ENCODE assay signal across 8 cellular contexts in genomic region chr6:157535354-157536217, GRCh38.
DNase-seq lines count a peak whose midpoint lies in the region; ATAC-seq, FAIRE-seq and TF ChIP-seq lines count a peak whose summit lies in the region.

No MANE protein-coding gene starts in this region.

- H3K4me2 ChIP-seq in keratinocyte (ENCODE audit: control insufficient read depth, extremely low read depth, insufficient read depth, low read depth, low read length): peak overlapping the region; percentile 86

- peak overlapping the region; percentile 73 for H2AFZ ChIP-seq in keratinocyte (ENCODE audit: control insufficient read depth, low read length)

- H4K20me1 ChIP-seq in keratinocyte (ENCODE audit: control insufficient read depth, extremely low read depth, insufficient read depth, low read length): no peaks in the 10 kb centered on the region

- FAIRE-seq in keratinocyte (lab: Jason Lieb, UNC): peak; percentile 84

- H3K27me3 Mint-ChIP-seq in CD4-positive, alpha-beta memory T cell: no peaks in the 10 kb centered on the region
- no peaks in the 10 kb centered on the region for H3K27me3 Mint-ChIP-seq in activated CD8-positive, alpha-beta T cell treated with anti-CD3 and anti-CD28 coated beads for 36 hours

- H3K4me1 ChIP-seq in CD4-positive, alpha-beta memory T cell (ENCODE audit: insufficient read depth, low read length): peaks cover 41% of the 10 kb centered on the region
- peaks cover 28% of the 10 kb centered on the region for H3K4me1 ChIP-seq in keratinocyte (ENCODE audit: control insufficient read depth, extremely low read depth, insufficient read depth, low read length)

- H3K4me3 Mint-ChIP-seq in CD4-positive, alpha-beta memory T cell: peak overlapping the region in 7 of 8 donors; percentile 18 to 79 (median 65)
- H3K4me3 Mint-ChIP-seq in activated CD8-positive, alpha-beta T cell treated with anti-CD3 and anti-CD28 coated beads for 36 hours: peak overlapping the region; percentile 19

- POLR2A ChIA-PET in CD4-positive, alpha-beta memory T cell (lab: Charles Lee; ENCODE audit: partially characterized antibody): interaction anchor here (1.5 to 2.2 kb wide), 2 partner anchors 14 to 156 kb away, joined by 3 to 6 read pairs; no protein-coding TSS in a partner anchor
- POLR2A ChIA-PET in activated CD8-positive, alpha-beta T cell treated with anti-CD3 and anti-CD28 coated beads for 36 hours (lab: Charles Lee): interaction anchor here (1.5 kb wide), 1 partner anchor 14 kb away, joined by 3 read pairs; no protein-coding TSS in a partner anchor

- no peak for TF ChIP-seq CTCF in activated CD8-positive, alpha-beta T cell treated with anti-CD3 and anti-CD28 coated beads for 36 hours (IDR thresholded peaks at IDR 0.05)
- no peak for TF ChIP-seq CTCF in keratinocyte (optimal IDR thresholded peaks at IDR 0.05 in 1 of 3, IDR thresholded peaks at IDR 0.05 in 1 of 3, conservative IDR thresholded peaks at IDR 0.05 in 1 of 3; ENCODE audit: extremely low read depth in 1 of 3, insufficient read depth in 2 of 3, low read length in 3 of 3)

- intact Hi-C loops in CD4-positive, alpha-beta memory T cell (cut with micrococcal nuclease): no loop called here
- intact Hi-C loops in activated CD8-positive, alpha-beta T cell treated with anti-CD3 and anti-CD28 coated beads for 36 hours (cut with micrococcal nuclease): no loop called here

- CTCF ChIA-PET in CD4-positive, alpha-beta memory T cell (lab: Charles Lee; ENCODE audit: partially characterized antibody): interaction anchor here (1.3 to 1.7 kb wide), 3 partner anchors 8 to 156 kb away, joined by 3 to 5 read pairs (median 5); no protein-coding TSS in a partner anchor
- CTCF ChIA-PET in activated CD8-positive, alpha-beta T cell treated with anti-CD3 and anti-CD28 coated beads for 36 hours (lab: Charles Lee): interaction anchor here (0.6 to 1.7 kb wide), 5 partner anchors 8 to 220 kb away, joined by 3 to 5 read pairs (median 4); no protein-coding TSS in a partner anchor

- H3K4me3 ChIP-seq in CD4-positive, alpha-beta memory T cell (ENCODE audit: low read length in 2 of 2): no peak overlapping the region
- peak overlapping the region in 2 of 3 experiments; percentile 50 to 54 for H3K4me3 ChIP-seq in keratinocyte (ENCODE audit: control insufficient read depth in 2 of 3, extremely low read depth in 1 of 3, insufficient read depth in 2 of 3, low read depth in 1 of 3, low read length in 3 of 3)

- dilution Hi-C loops in keratinocyte (cut with MboI; ENCODE audit: extremely low pct_ligation_motif_present, low sequenced_read_pairs): no loop called here

- H3K27ac ChIP-seq in CD4-positive, alpha-beta memory T cell (ENCODE audit: low read depth, low read length): peak overlapping the region; percentile 2
- H3K27ac ChIP-seq in keratinocyte (ENCODE audit: control insufficient read depth, insufficient read depth, low read length): peak overlapping the region; percentile 92

- H3K9me3 ChIP-seq in CD4-positive, alpha-beta memory T cell (ENCODE audit: control insufficient read depth in 1 of 2, low read length in 2 of 2): no peaks in the 10 kb centered on the region
- H3K9me3 ChIP-seq in keratinocyte (ENCODE audit: control insufficient read depth, low read depth, low read length): no peaks in the 10 kb centered on the region

- H3K9me3 Mint-ChIP-seq in CD4-positive, alpha-beta memory T cell: no peaks in the 10 kb centered on the region
- H3K9me3 Mint-ChIP-seq in activated CD8-positive, alpha-beta T cell treated with anti-CD3 and anti-CD28 coated beads for 36 hours: no peaks in the 10 kb centered on the region

- H3K36me3 Mint-ChIP-seq in CD4-positive, alpha-beta memory T cell: no peaks in the 10 kb centered on the region
- no peaks in the 10 kb centered on the region for H3K36me3 Mint-ChIP-seq in activated CD8-positive, alpha-beta T cell treated with anti-CD3 and anti-CD28 coated beads for 36 hours (ENCODE audit: low read depth)

- H3K36me3 ChIP-seq in CD4-positive, alpha-beta memory T cell (ENCODE audit: insufficient read depth, low read length): no peaks in the 10 kb centered on the region
- H3K36me3 ChIP-seq in keratinocyte (ENCODE audit: control insufficient read depth in 2 of 2, extremely low read depth in 1 of 2, insufficient read depth in 2 of 2, low read length in 2 of 2): no peaks in the 10 kb centered on the region

- DNase-seq in CD4-positive, alpha-beta memory T cell: peak in 4 of 5 donors; percentile 26 to 48 (median 40)
- DNase-seq in activated CD8-positive, alpha-beta T cell treated with anti-CD3 and anti-CD28 coated beads for 36 hours: peak; percentile 50
- peak; percentile 59 for DNase-seq in keratinocyte (ENCODE audit: low read depth, low spot score)
- DNase-seq in NCI-H510A treated with DMSO at 0.1 percent for 48 hours (lab: John Stamatoyannopoulos, UW): no peak
- DNase-seq in D341Med (ENCODE audit: low spot score): no peak
- no peak for DNase-seq in inferior parietal cortex (ENCODE audit: extremely low spot score)

- H3K27ac Mint-ChIP-seq in CD4-positive, alpha-beta memory T cell: peak overlapping the region; percentile 61 to 89 (median 83)
- H3K27ac Mint-ChIP-seq in activated CD8-positive, alpha-beta T cell treated with anti-CD3 and anti-CD28 coated beads for 36 hours: peak overlapping the region; percentile 82

- H3K4me1 Mint-ChIP-seq in CD4-positive, alpha-beta memory T cell: peaks cover 25 to 48% (median 38%) of the 10 kb centered on the region in 4 donors
- H3K4me1 Mint-ChIP-seq in activated CD8-positive, alpha-beta T cell treated with anti-CD3 and anti-CD28 coated beads for 36 hours (ENCODE audit: low read depth): peaks cover 38% of the 10 kb centered on the region

- H3K9me1 ChIP-seq in keratinocyte (ENCODE audit: control insufficient read depth, extremely low read depth, insufficient read depth, low read length): peaks cover 3% of the 10 kb centered on the region

- H3K79me2 ChIP-seq in keratinocyte (ENCODE audit: control insufficient read depth, insufficient read depth, low read length): no peaks in the 10 kb centered on the region

- H3K9ac ChIP-seq in keratinocyte (ENCODE audit: control insufficient read depth, extremely low read depth, insufficient read depth, low read length): peak overlapping the region; percentile 57

- ATAC-seq in GM19455 (IDR thresholded peaks at IDR 0.05; ENCODE audit: unreplicated experiment) (peak; percentile 54), HG03565 (IDR thresholded peaks at IDR 0.05; ENCODE audit: unreplicated experiment) (peak; percentile 75)
- peak; percentile 86 for ATAC-seq in activated CD8-positive, alpha-beta T cell treated with anti-CD3 and anti-CD28 coated beads for 36 hours

- H3K27me3 ChIP-seq in CD4-positive, alpha-beta memory T cell (ENCODE audit: insufficient read depth, low read length): no peaks in the 10 kb centered on the region
- no peaks in the 10 kb centered on the region for H3K27me3 ChIP-seq in keratinocyte (ENCODE audit: control insufficient read depth, extremely low read depth, insufficient read depth, low read length)

Comparison
In these comparisons a context has a peak if more than half of its experiments do, and no peak if none do; other contexts are left out.
1. DNase-seq: peak in CD4-positive, alpha-beta memory T cell (4 of 5), activated CD8-positive, alpha-beta T cell treated with anti-CD3 and anti-CD28 coated beads for 36 hours (single experiment) and keratinocyte (single experiment); none in NCI-H510A treated with DMSO at 0.1 percent for 48 hours (single experiment), D341Med (single experiment) and inferior parietal cortex (single experiment).
2. H3K4me3 ChIP-seq: peak in keratinocyte (2 of 3); none in CD4-positive, alpha-beta memory T cell (0 of 2).
3. Peak in every context shown above with its lines, with median percentiles within 50 percentile points of each other: ATAC-seq.